16 cellular contexts compared by ENCODE assay signal in the genomic region with DNA sequence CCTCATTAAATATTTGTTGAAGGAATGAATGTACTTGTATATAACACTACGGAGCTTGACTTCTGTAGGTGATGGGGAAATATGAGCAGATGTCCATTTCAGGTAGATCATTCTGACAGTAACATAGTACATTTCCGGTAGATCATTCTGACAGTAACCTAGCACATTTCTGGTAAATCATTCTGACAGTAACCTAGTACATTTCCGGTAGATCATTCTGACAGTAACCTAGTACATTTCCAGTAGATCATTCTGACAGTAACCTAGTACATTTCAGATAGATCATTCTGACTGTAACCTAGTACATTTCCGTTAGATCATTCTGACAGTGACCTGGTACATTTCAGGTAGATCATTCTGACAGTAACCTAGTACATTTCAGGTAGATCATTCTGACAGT. TPM values are rescaled to one million over a fixed set of nuclear protein-coding genes. Genes with fewer than 3 reads are reported as not detected.
DNase-seq lines count a peak whose midpoint lies in the region; ATAC-seq and TF ChIP-seq lines count a peak whose summit lies in the region.
"Had no signal": no experiment of that assay in that cellular context is flagged by ENCODE, and none has a peak within 500 bp of the region (broad histone marks: within the 10 kb centered on the region; RNA-seq: fewer than 3 reads in every experiment).

No MANE protein-coding gene starts in this region.

- peaks cover 50% of the 10 kb centered on the region for H3K36me3 Mint-ChIP-seq in activated CD4-positive, alpha-beta T cell treated with anti-CD3 and anti-CD28 coated beads, Interleukin-2, amount 10 ng/mL, durations not matched to agents 24 days and 14 days (ENCODE audit: low read depth)
- peaks cover 45% of the 10 kb centered on the region for H3K36me3 Mint-ChIP-seq in activated naive CD8-positive, alpha-beta T cell treated with anti-CD3 and anti-CD28 coated beads for 36 hours
- H3K36me3 Mint-ChIP-seq in naive thymus-derived CD8-positive, alpha-beta T cell = peaks cover 2 to 26% (median 3%) of the 10 kb centered on the region in 3 donors

- TF ChIP-seq CTCF in OCI-LY1 (IDR thresholded peaks at IDR 0.05; ENCODE audit: low read length) = no peak

- H3K27me3 Mint-ChIP-seq in activated CD4-positive, alpha-beta T cell treated with anti-CD3 and anti-CD28 coated beads, Interleukin-2, amount 10 ng/mL, durations not matched to agents 24 days and 14 days = no peaks in the 10 kb centered on the region
- no peaks in the 10 kb centered on the region for H3K27me3 Mint-ChIP-seq in activated naive CD8-positive, alpha-beta T cell treated with anti-CD3 and anti-CD28 coated beads for 36 hours
- no peaks in the 10 kb centered on the region for H3K27me3 Mint-ChIP-seq in naive thymus-derived CD8-positive, alpha-beta T cell

- no peak for DNase-seq in activated CD4-positive, alpha-beta T cell treated with anti-CD3 and anti-CD28 coated beads, Interleukin-2, amount 10 ng/mL, durations not matched to agents 24 days and 14 days
- no peak for DNase-seq in activated CD4-positive, alpha-beta T cell treated with anti-CD3 and anti-CD28 coated beads for 4 hours
- DNase-seq in activated naive CD8-positive, alpha-beta T cell treated with anti-CD3 and anti-CD28 coated beads for 36 hours = no peak
- no peak for DNase-seq in naive thymus-derived CD8-positive, alpha-beta T cell
- no peak for DNase-seq in RPMI8226
- DNase-seq: 8988T, kidney, NCI-H146, NCI-H2171 treated with DMSO at 0.1 percent for 48 hours, SJCRH30, trophoblast cell had no signal

- H2AFZ ChIP-seq in OCI-LY1 (ENCODE audit: low read length) = no peak overlapping the region
- H2AFZ ChIP-seq: hepatocyte had no signal

- POLR2A ChIA-PET in naive thymus-derived CD8-positive, alpha-beta T cell (lab: Charles Lee) = interaction anchor here (3.6 kb wide), 1 partner anchor 54 kb away, joined by 82 read pairs; the partner anchor contains the start of genes CAB39L and SETDB2

- no peaks in the 10 kb centered on the region for H4K20me1 ChIP-seq in OCI-LY1 (ENCODE audit: insufficient read depth, low read length)

- no peaks in the 10 kb centered on the region for H3K9me2 ChIP-seq in OCI-LY1 (ENCODE audit: low read depth, low read length)

- H3K9me3 Mint-ChIP-seq in activated CD4-positive, alpha-beta T cell treated with anti-CD3 and anti-CD28 coated beads, Interleukin-2, amount 10 ng/mL, durations not matched to agents 24 days and 14 days = no peaks in the 10 kb centered on the region
- H3K9me3 Mint-ChIP-seq in activated naive CD8-positive, alpha-beta T cell treated with anti-CD3 and anti-CD28 coated beads for 36 hours = peaks cover under 1% of the 10 kb centered on the region
- no peaks in the 10 kb centered on the region for H3K9me3 Mint-ChIP-seq in naive thymus-derived CD8-positive, alpha-beta T cell

- H3K4me1 Mint-ChIP-seq in activated CD4-positive, alpha-beta T cell treated with anti-CD3 and anti-CD28 coated beads, Interleukin-2, amount 10 ng/mL, durations not matched to agents 24 days and 14 days = peaks cover 56% of the 10 kb centered on the region
- H3K4me1 Mint-ChIP-seq in activated naive CD8-positive, alpha-beta T cell treated with anti-CD3 and anti-CD28 coated beads for 36 hours = peaks cover 46% of the 10 kb centered on the region
- H3K4me1 Mint-ChIP-seq in naive thymus-derived CD8-positive, alpha-beta T cell = peaks cover 23 to 63% (median 53%) of the 10 kb centered on the region in 4 donors

- no peaks in the 10 kb centered on the region for H3K79me2 ChIP-seq in OCI-LY1 (ENCODE audit: insufficient read depth, low read length)
- H3K79me2 ChIP-seq: hepatocyte had no signal

- peak overlapping the region; percentile 96 for H3K4me2 ChIP-seq in OCI-LY1 (ENCODE audit: low read length)
- H3K4me2 ChIP-seq: hepatocyte had no signal

- H3K4me3 ChIP-seq in OCI-LY1 (ENCODE audit: low read depth, low read length, poor library complexity, severe bottlenecking) = no peak overlapping the region
- H3K4me3 ChIP-seq: coronary artery, hepatocyte, SJCRH30 had no signal

- peak overlapping the region; percentile 82 for H3K27ac Mint-ChIP-seq in activated CD4-positive, alpha-beta T cell treated with anti-CD3 and anti-CD28 coated beads, Interleukin-2, amount 10 ng/mL, durations not matched to agents 24 days and 14 days
- H3K27ac Mint-ChIP-seq in activated naive CD8-positive, alpha-beta T cell treated with anti-CD3 and anti-CD28 coated beads for 36 hours = peak overlapping the region; percentile 97
- peak overlapping the region; percentile 68 to 99 (median 94) for H3K27ac Mint-ChIP-seq in naive thymus-derived CD8-positive, alpha-beta T cell

- no peaks in the 10 kb centered on the region for H3K27me3 ChIP-seq in OCI-LY1 (ENCODE audit: insufficient read depth, low read length)
- H3K27me3 ChIP-seq: hepatocyte, SJCRH30 had no signal

- peaks cover 45% of the 10 kb centered on the region for H3K4me1 ChIP-seq in OCI-LY1 (ENCODE audit: insufficient read depth, low read length, severe bottlenecking)

- peaks cover 16% of the 10 kb centered on the region; the same call in 1 of the 2 replicates for H3K36me3 ChIP-seq in OCI-LY1 (ENCODE audit: insufficient read depth, low read length)
- H3K36me3 ChIP-seq: SJCRH30 had no signal

- H3K9ac ChIP-seq in OCI-LY1 (ENCODE audit: low read length) = no peak overlapping the region

- no peak overlapping the region for H3K4me3 Mint-ChIP-seq in activated CD4-positive, alpha-beta T cell treated with anti-CD3 and anti-CD28 coated beads, Interleukin-2, amount 10 ng/mL, durations not matched to agents 24 days and 14 days
- no peak overlapping the region for H3K4me3 Mint-ChIP-seq in activated naive CD8-positive, alpha-beta T cell treated with anti-CD3 and anti-CD28 coated beads for 36 hours
- H3K4me3 Mint-ChIP-seq in naive thymus-derived CD8-positive, alpha-beta T cell = peak overlapping the region in 3 of 10 donors; percentile 89 to 94 (median 91)

- intact Hi-C loops in activated CD4-positive, alpha-beta T cell treated with anti-CD3 and anti-CD28 coated beads, Interleukin-2, amount 10 ng/mL, durations not matched to agents 24 days and 14 days (cut with micrococcal nuclease) = loop anchor here (5.0 to 10.0 kb wide), 8 partner anchors 44 to 869 kb away; partner anchors contain the start of genes EBPL and FNDC3A

- H3F3A ChIP-seq in OCI-LY1 (ENCODE audit: insufficient read depth, low read length) = peaks cover 3% of the 10 kb centered on the region; the same call in 1 of the 2 replicates

- H3K27ac ChIP-seq in OCI-LY1 (ENCODE audit: low read depth, low read length, poor library complexity, severe bottlenecking) = peak overlapping the region; percentile 96
- H3K27ac ChIP-seq: hepatocyte, SJCRH30 had no signal

- no peaks in the 10 kb centered on the region for H3K9me3 ChIP-seq in OCI-LY1 (ENCODE audit: low read length)
- H3K9me3 ChIP-seq: SJCRH30 had no signal

- ATAC-seq in naive thymus-derived CD8-positive, alpha-beta T cell = no peak
- no peak for ATAC-seq in activated CD4-positive, CD25-positive, alpha-beta regulatory T cell treated with anti-CD3 and anti-CD28 coated beads, Interleukin-2, amount 50 U/mL, for 24 hours
- ATAC-seq in HG03520 (IDR thresholded peaks at IDR 0.05; ENCODE audit: unreplicated experiment) = no peak

RNA-seq across cellular contexts. Expression of gene PHF11, which starts 2.5 kb away (rescaled TPM):
- total RNA-seq in activated CD4-positive, alpha-beta T cell treated with anti-CD3 and anti-CD28 coated beads, Interleukin-2, amount 10 ng/mL, durations not matched to agents 24 days and 14 days = 56.8 and 60.8 TPM in 2 replicates
- 10 to 100 TPM; 53.6 to 61.5 TPM for total RNA-seq in activated naive CD8-positive, alpha-beta T cell treated with anti-CD3 and anti-CD28 coated beads for 36 hours
- 100 to 1,000 TPM; 121 to 132 TPM for total RNA-seq in naive thymus-derived CD8-positive, alpha-beta T cell
- polyA plus RNA-seq in naive thymus-derived CD8-positive, alpha-beta T cell = 10 to 100 TPM; 75.9 to 88.3 (median 80.4) TPM
- total RNA-seq: SJCRH30 had no signal

RNA-seq across cellular contexts. Expression of gene SETDB2, which starts 54.1 kb away (rescaled TPM):
- 13.4 and 14.5 TPM in 2 replicates for total RNA-seq in activated CD4-positive, alpha-beta T cell treated with anti-CD3 and anti-CD28 coated beads, Interleukin-2, amount 10 ng/mL, durations not matched to agents 24 days and 14 days
- total RNA-seq in activated naive CD8-positive, alpha-beta T cell treated with anti-CD3 and anti-CD28 coated beads for 36 hours = 10 to 100 TPM; 11.1 to 11.3 TPM
- total RNA-seq in naive thymus-derived CD8-positive, alpha-beta T cell = 10 to 100 TPM; 30.5 to 31.6 TPM
- polyA plus RNA-seq in naive thymus-derived CD8-positive, alpha-beta T cell = 10 to 100 TPM; 13.3 to 14.7 (median 13.7) TPM

RNA-seq across cellular contexts. Expression of gene CAB39L, which starts 54.3 kb away (rescaled TPM):
- total RNA-seq in activated CD4-positive, alpha-beta T cell treated with anti-CD3 and anti-CD28 coated beads, Interleukin-2, amount 10 ng/mL, durations not matched to agents 24 days and 14 days = 5.7 and 6.8 TPM in 2 replicates
- total RNA-seq in activated naive CD8-positive, alpha-beta T cell treated with anti-CD3 and anti-CD28 coated beads for 36 hours = 1 to 10 TPM; 3.1 to 3.2 TPM
- 1 to 10 TPM; 5.3 to 9.2 TPM for total RNA-seq in naive thymus-derived CD8-positive, alpha-beta T cell
- 1 to 10 TPM; 4.3 to 5.2 (median 4.3) TPM for polyA plus RNA-seq in naive thymus-derived CD8-positive, alpha-beta T cell
